1 cellular context compared by ENCODE assay signal in genomic region chr7:44567884-44568283, GRCh38.
TF ChIP-seq lines count a peak whose summit lies in the region.

No MANE protein-coding gene starts in this region.

TF ChIP-seq in HepG2, 621 proteins besides CTCF, POLR2A, EP300 and RAD21:
- peak; percentile 70 for TF ChIP-seq AGO2 (optimal IDR thresholded peaks at IDR 0.05; ENCODE audit: low read depth, low read length)
- no peak for TF ChIP-seq ZNF337 (CRISPR knock-in tag; IDR thresholded peaks at IDR 0.05; ENCODE audit: borderline replicate concordance, low read depth)
- no peak for TF ChIP-seq ZNF878 (CRISPR knock-in tag; IDR thresholded peaks at IDR 0.05)
